In genomic region chr3:122077293-122078234, GRCh38 we compare ENCODE assay signal across 11 cellular contexts. TPM values are rescaled to one million over a fixed set of nuclear protein-coding genes. Genes with fewer than 3 reads are reported as not detected.
DNase-seq lines count a peak whose midpoint lies in the region; ATAC-seq lines count a peak whose summit lies in the region.
"Had no signal": no experiment of that assay in that cellular context is flagged by ENCODE, and none has a peak within 500 bp of the region (broad histone marks: within the 10 kb centered on the region; RNA-seq: fewer than 3 reads in every experiment).

No MANE protein-coding gene starts in this region.

- H3K27ac Mint-ChIP-seq in activated CD8-positive, alpha-beta memory T cell treated with anti-CD3 and anti-CD28 coated beads, Interleukin-2, amount 10 ng/mL, durations not matched to agents 7 days and 5 days, result peak overlapping the region; percentile 99
- peak overlapping the region; percentile 99 for H3K27ac Mint-ChIP-seq in stimulated activated naive B cell treated with anti-CD40 and anti-IgM and Interleukin-4, amounts not matched to agents 10 μg/mL and 1 μg/mL and 100 μg/mL, for 72 hours
- H3K27ac Mint-ChIP-seq: activated naive CD4-positive, alpha-beta T cell treated with anti-CD3 and anti-CD28 coated beads, Interleukin-2, amount 50 U/mL, for 72 hours had no signal

- peaks cover 46% of the 10 kb centered on the region for H3K36me3 Mint-ChIP-seq in activated CD8-positive, alpha-beta memory T cell treated with anti-CD3 and anti-CD28 coated beads, Interleukin-2, amount 10 ng/mL, durations not matched to agents 7 days and 5 days
- H3K36me3 Mint-ChIP-seq in stimulated activated naive B cell treated with anti-CD40 and anti-IgM and Interleukin-4, amounts not matched to agents 10 μg/mL and 1 μg/mL and 100 μg/mL, for 72 hours, result peaks cover 23 to 43% of the 10 kb centered on the region in 2 donors
- H3K36me3 Mint-ChIP-seq: activated naive CD4-positive, alpha-beta T cell treated with anti-CD3 and anti-CD28 coated beads, Interleukin-2, amount 50 U/mL, for 72 hours had no signal

- H3K4me1 Mint-ChIP-seq in activated CD8-positive, alpha-beta memory T cell treated with anti-CD3 and anti-CD28 coated beads, Interleukin-2, amount 10 ng/mL, durations not matched to agents 7 days and 5 days, result peaks cover 89% of the 10 kb centered on the region
- H3K4me1 Mint-ChIP-seq in stimulated activated naive B cell treated with anti-CD40 and anti-IgM and Interleukin-4, amounts not matched to agents 10 μg/mL and 1 μg/mL and 100 μg/mL, for 72 hours, result peaks cover 63 to 87% of the 10 kb centered on the region in 2 donors

- no peaks in the 10 kb centered on the region for H3K27me3 Mint-ChIP-seq in activated CD8-positive, alpha-beta memory T cell treated with anti-CD3 and anti-CD28 coated beads, Interleukin-2, amount 10 ng/mL, durations not matched to agents 7 days and 5 days
- H3K27me3 Mint-ChIP-seq in stimulated activated naive B cell treated with anti-CD40 and anti-IgM and Interleukin-4, amounts not matched to agents 10 μg/mL and 1 μg/mL and 100 μg/mL, for 72 hours, result no peaks in the 10 kb centered on the region

- peak; percentile 54 for DNase-seq in activated CD8-positive, alpha-beta memory T cell treated with anti-CD3 and anti-CD28 coated beads, Interleukin-2, amount 10 ng/mL, durations not matched to agents 7 days and 5 days
- no peak for DNase-seq in activated CD8-positive, alpha-beta memory T cell treated with anti-CD3 and anti-CD28 coated beads, Interleukin-2, amount 50 U/mL, for 48 hours
- DNase-seq in RPMI8226 (peak; percentile 71), AG08396 (ENCODE audit: low spot score) (no peak), hepatic stellate cell (ENCODE audit: low spot score) (no peak)
- peak; percentile 74 for DNase-seq in stimulated activated naive B cell treated with anti-CD40 and anti-IgM and Interleukin-4, amounts not matched to agents 10 μg/mL and 1 μg/mL and 100 μg/mL, for 72 hours
- no peak for DNase-seq in stimulated activated naive CD4-positive, alpha-beta T cell treated with Interleukin-2 at 50 U/mL for 16 hours (lab: John Stamatoyannopoulos, UW)
- DNase-seq: GOT3 had no signal

- CTCF ChIA-PET in activated CD8-positive, alpha-beta memory T cell treated with anti-CD3 and anti-CD28 coated beads, Interleukin-2, amount 10 ng/mL, durations not matched to agents 7 days and 5 days (lab: Charles Lee), result interaction anchor here (0.7 to 9.8 kb wide), 6 partner anchors 11 to 532 kb away, joined by 3 to 121 read pairs (median 4); partner anchors contain the start of gene POLQ

- peak overlapping the region; percentile 82 for H3K4me3 Mint-ChIP-seq in activated CD8-positive, alpha-beta memory T cell treated with anti-CD3 and anti-CD28 coated beads, Interleukin-2, amount 10 ng/mL, durations not matched to agents 7 days and 5 days
- H3K4me3 Mint-ChIP-seq in stimulated activated naive B cell treated with anti-CD40 and anti-IgM and Interleukin-4, amounts not matched to agents 10 μg/mL and 1 μg/mL and 100 μg/mL, for 72 hours, result peak overlapping the region; percentile 95 to 96

- peak; percentile 45 for ATAC-seq in activated CD8-positive, alpha-beta memory T cell treated with anti-CD3 and anti-CD28 coated beads, Interleukin-2, amount 10 ng/mL, durations not matched to agents 7 days and 5 days
- peak; percentile 24 for ATAC-seq in HG02763 (IDR thresholded peaks at IDR 0.05; ENCODE audit: unreplicated experiment)
- peak; percentile 72 to 75 for ATAC-seq in stimulated activated naive B cell treated with anti-CD40 and anti-IgM and Interleukin-4, amounts not matched to agents 10 μg/mL and 1 μg/mL and 100 μg/mL, for 72 hours (replicated peaks)

- H3K9me3 Mint-ChIP-seq in activated CD8-positive, alpha-beta memory T cell treated with anti-CD3 and anti-CD28 coated beads, Interleukin-2, amount 10 ng/mL, durations not matched to agents 7 days and 5 days (ENCODE audit: low read depth), result no peaks in the 10 kb centered on the region
- peaks cover 0 to 2% of the 10 kb centered on the region in 2 donors for H3K9me3 Mint-ChIP-seq in stimulated activated naive B cell treated with anti-CD40 and anti-IgM and Interleukin-4, amounts not matched to agents 10 μg/mL and 1 μg/mL and 100 μg/mL, for 72 hours

RNA-seq across cellular contexts. Expression of gene CD86, which starts 22.4 kb away (rescaled TPM):
- total RNA-seq in activated CD8-positive, alpha-beta memory T cell treated with anti-CD3 and anti-CD28 coated beads, Interleukin-2, amount 10 ng/mL, durations not matched to agents 7 days and 5 days, result 10 to 100 TPM; 23.4 to 25.3 TPM
- total RNA-seq: fibroblast of lung had no signal

RNA-seq across cellular contexts. Expression of gene ILDR1, which starts 55.5 kb away (rescaled TPM):
- total RNA-seq in activated CD8-positive, alpha-beta memory T cell treated with anti-CD3 and anti-CD28 coated beads, Interleukin-2, amount 10 ng/mL, durations not matched to agents 7 days and 5 days, result 1 to 10 TPM; 3.8 to 4.5 TPM
- total RNA-seq: activated naive CD4-positive, alpha-beta T cell treated with anti-CD3 and anti-CD28 coated beads, Interleukin-2, amount 50 U/mL, for 72 hours; fibroblast of lung had no signal

Comparison
In these comparisons a context has a peak if more than half of its experiments do, and no peak if none do; other contexts are left out.
1. DNase-seq: peak in activated CD8-positive, alpha-beta memory T cell treated with anti-CD3 and anti-CD28 coated beads, Interleukin-2, amount 10 ng/mL, durations not matched to agents 7 days and 5 days (single experiment), RPMI8226 (single experiment) and stimulated activated naive B cell treated with anti-CD40 and anti-IgM and Interleukin-4, amounts not matched to agents 10 μg/mL and 1 μg/mL and 100 μg/mL, for 72 hours (single experiment); none in activated CD8-positive, alpha-beta memory T cell treated with anti-CD3 and anti-CD28 coated beads, Interleukin-2, amount 50 U/mL, for 48 hours (single experiment), AG08396 (single experiment), hepatic stellate cell (single experiment) and stimulated activated naive CD4-positive, alpha-beta T cell treated with Interleukin-2 at 50 U/mL for 16 hours (single experiment).
2. Peak in every context shown above with its lines, with median percentiles within 50 percentile points of each other: ATAC-seq.